ENCODE assay signal across 1 cellular context in the genomic region with DNA sequence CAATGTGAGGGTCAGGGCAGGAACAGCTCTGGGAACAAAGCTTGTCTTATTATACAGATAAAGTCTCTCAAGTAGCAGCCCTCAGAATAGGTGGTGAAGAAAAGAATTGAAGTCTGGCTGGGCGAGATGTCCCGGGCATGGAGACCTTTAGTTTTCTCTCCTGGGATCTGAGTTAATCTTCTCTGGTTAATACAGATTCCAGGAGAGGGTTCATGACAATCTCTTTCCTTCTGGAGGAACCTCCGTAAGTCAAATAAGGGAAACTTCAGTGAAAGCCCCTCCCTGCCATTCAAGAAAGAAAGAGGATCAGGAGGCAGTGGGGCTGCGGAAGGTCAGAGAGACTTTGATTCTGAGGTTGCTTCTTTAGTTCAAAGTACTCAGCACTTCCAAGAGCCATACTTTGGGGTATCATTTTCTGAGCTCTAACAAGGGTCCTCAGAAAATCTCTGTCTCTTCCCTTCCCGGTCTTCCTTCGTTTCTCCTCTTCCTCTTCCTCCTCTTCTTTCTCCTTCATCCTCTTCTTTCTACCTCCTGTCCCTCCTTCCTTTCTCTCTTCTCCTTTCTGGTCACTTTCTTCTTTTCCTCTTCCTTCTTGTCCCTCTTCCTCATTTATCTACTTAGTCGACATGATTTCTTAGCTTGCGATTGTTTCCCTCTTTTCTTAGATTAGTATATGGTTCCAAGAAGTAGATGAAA.
A peak's percentile ranks its signal among the peaks of the same experiment; 100 is the strongest.
TF ChIP-seq lines count a peak whose summit lies in the region.

No MANE protein-coding gene starts in this region.

TF ChIP-seq in K562, 482 proteins besides CTCF, POLR2A, EP300 and RAD21 (continues in another document):
- no peak for TF ChIP-seq FOXJ2 (tag; IDR thresholded peaks at IDR 0.05)
- TF ChIP-seq, protein P1, sequence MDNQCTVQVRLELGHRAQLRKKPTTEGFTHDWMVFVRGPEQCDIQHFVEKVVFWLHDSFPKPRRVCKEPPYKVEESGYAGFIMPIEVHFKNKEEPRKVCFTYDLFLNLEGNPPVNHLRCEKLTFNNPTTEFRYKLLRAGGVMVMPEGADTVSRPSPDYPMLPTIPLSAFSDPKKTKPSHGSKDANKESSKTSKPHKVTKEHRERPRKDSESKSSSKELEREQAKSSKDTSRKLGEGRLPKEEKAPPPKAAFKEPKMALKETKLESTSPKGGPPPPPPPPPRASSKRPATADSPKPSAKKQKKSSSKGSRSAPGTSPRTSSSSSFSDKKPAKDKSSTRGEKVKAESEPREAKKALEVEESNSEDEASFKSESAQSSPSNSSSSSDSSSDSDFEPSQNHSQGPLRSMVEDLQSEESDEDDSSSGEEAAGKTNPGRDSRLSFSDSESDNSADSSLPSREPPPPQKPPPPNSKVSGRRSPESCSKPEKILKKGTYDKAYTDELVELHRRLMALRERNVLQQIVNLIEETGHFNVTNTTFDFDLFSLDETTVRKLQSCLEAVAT (IDR thresholded peaks at IDR 0.05), result peak; percentile 31 to 81; a peak in 1 of 4 replicates
- TF ChIP-seq, protein P2, sequence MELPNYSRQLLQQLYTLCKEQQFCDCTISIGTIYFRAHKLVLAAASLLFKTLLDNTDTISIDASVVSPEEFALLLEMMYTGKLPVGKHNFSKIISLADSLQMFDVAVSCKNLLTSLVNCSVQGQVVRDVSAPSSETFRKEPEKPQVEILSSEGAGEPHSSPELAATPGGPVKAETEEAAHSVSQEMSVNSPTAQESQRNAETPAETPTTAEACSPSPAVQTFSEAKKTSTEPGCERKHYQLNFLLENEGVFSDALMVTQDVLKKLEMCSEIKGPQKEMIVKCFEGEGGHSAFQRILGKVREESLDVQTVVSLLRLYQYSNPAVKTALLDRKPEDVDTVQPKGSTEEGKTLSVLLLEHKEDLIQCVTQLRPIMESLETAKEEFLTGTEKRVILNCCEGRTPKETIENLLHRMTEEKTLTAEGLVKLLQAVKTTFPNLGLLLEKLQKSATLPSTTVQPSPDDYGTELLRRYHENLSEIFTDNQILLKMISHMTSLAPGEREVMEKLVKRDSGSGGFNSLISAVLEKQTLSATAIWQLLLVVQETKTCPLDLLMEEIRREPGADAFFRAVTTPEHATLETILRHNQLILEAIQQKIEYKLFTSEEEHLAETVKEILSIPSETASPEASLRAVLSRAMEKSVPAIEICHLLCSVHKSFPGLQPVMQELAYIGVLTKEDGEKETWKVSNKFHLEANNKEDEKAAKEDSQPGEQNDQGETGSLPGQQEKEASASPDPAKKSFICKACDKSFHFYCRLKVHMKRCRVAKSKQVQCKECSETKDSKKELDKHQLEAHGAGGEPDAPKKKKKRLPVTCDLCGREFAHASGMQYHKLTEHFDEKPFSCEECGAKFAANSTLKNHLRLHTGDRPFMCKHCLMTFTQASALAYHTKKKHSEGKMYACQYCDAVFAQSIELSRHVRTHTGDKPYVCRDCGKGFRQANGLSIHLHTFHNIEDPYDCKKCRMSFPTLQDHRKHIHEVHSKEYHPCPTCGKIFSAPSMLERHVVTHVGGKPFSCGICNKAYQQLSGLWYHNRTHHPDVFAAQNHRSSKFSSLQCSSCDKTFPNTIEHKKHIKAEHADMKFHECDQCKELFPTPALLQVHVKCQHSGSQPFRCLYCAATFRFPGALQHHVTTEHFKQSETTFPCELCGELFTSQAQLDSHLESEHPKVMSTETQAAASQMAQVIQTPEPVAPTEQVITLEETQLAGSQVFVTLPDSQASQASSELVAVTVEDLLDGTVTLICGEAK (IDR thresholded peaks at IDR 0.05), result 0 out of 2 replicates have a peak, but pooled peaks have one; percentile 30
- TF ChIP-seq, protein P2 (CRISPR knock-in tag; IDR thresholded peaks at IDR 0.05), result no peak
- TF ChIP-seq KLF10 (CRISPR knock-in tag; IDR thresholded peaks at IDR 0.05), result no peak
- TF ChIP-seq ILK (tag; IDR thresholded peaks at IDR 0.05; ENCODE audit: borderline replicate concordance, low read depth), result no peak
- no peak for TF ChIP-seq CBX8 (IDR thresholded peaks at IDR 0.05; ENCODE audit: borderline replicate concordance, extremely low read depth, low read depth, low read length, poor library complexity, severe bottlenecking)
- TF ChIP-seq KLF16 (IDR thresholded peaks at IDR 0.05), result no peak
- no peak for TF ChIP-seq MTA3 (IDR thresholded peaks at IDR 0.05; ENCODE audit: borderline replicate concordance)
- TF ChIP-seq SIRT6 (IDR thresholded peaks at IDR 0.05; ENCODE audit: low read depth, low read length), result no peak
- TF ChIP-seq, protein P3, sequence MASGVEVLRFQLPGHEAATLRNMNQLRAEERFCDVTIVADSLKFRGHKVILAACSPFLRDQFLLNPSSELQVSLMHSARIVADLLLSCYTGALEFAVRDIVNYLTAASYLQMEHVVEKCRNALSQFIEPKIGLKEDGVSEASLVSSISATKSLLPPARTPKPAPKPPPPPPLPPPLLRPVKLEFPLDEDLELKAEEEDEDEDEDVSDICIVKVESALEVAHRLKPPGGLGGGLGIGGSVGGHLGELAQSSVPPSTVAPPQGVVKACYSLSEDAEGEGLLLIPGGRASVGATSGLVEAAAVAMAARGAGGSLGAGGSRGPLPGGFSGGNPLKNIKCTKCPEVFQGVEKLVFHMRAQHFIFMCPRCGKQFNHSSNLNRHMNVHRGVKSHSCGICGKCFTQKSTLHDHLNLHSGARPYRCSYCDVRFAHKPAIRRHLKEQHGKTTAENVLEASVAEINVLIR (CRISPR knock-in tag; IDR thresholded peaks at IDR 0.05), result no peak
- TF ChIP-seq, protein P4, sequence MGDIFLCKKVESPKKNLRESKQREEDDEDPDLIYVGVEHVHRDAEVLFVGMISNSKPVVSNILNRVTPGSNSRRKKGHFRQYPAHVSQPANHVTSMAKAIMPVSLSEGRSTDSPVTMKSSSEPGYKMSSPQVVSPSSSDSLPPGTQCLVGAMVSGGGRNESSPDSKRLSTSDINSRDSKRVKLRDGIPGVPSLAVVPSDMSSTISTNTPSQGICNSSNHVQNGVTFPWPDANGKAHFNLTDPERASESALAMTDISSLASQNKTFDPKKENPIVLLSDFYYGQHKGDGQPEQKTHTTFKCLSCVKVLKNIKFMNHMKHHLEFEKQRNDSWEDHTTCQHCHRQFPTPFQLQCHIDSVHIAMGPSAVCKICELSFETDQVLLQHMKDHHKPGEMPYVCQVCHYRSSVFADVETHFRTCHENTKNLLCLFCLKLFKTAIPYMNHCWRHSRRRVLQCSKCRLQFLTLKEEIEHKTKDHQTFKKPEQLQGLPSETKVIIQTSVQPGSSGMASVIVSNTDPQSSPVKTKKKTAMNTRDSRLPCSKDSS (IDR thresholded peaks at IDR 0.05; ENCODE audit: low read depth, partially characterized antibody), result peak; percentile 16
- no peak for TF ChIP-seq ZNF384 (IDR thresholded peaks at IDR 0.05; ENCODE audit: low read depth, low read length)
- TF ChIP-seq, protein P5, sequence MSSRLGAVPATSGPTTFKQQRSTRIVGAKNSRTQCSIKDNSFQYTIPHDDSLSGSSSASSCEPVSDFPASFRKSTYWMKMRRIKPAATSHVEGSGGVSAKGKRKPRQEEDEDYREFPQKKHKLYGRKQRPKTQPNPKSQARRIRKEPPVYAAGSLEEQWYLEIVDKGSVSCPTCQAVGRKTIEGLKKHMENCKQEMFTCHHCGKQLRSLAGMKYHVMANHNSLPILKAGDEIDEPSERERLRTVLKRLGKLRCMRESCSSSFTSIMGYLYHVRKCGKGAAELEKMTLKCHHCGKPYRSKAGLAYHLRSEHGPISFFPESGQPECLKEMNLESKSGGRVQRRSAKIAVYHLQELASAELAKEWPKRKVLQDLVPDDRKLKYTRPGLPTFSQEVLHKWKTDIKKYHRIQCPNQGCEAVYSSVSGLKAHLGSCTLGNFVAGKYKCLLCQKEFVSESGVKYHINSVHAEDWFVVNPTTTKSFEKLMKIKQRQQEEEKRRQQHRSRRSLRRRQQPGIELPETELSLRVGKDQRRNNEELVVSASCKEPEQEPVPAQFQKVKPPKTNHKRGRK (tag; IDR thresholded peaks at IDR 0.05), result peak; percentile 93
- TF ChIP-seq RAD51 (IDR thresholded peaks at IDR 0.05; ENCODE audit: borderline replicate concordance, low read depth), result no peak
- TF ChIP-seq PTBP1 (IDR thresholded peaks at IDR 0.05; ENCODE audit: low read depth, low read length), result no peak
- no peak for TF ChIP-seq NFXL1 (CRISPR knock-in tag; IDR thresholded peaks at IDR 0.05)
- TF ChIP-seq ELF1 (tag; IDR thresholded peaks at IDR 0.05), result 0 out of 2 replicates have a peak, but pooled peaks have one; percentile 37
- TF ChIP-seq CREBBP (IDR thresholded peaks at IDR 0.05; ENCODE audit: low read depth, low read length), result no peak
- TF ChIP-seq ZNF134 (CRISPR knock-in tag; conservative IDR thresholded peaks at IDR 0.05), result no peak
- peak; percentile 64 for TF ChIP-seq NCOA4 (IDR thresholded peaks at IDR 0.05; ENCODE audit: partially characterized antibody)
- no peak for TF ChIP-seq TRIM24 (IDR thresholded peaks at IDR 0.05)
- TF ChIP-seq, protein P6, sequence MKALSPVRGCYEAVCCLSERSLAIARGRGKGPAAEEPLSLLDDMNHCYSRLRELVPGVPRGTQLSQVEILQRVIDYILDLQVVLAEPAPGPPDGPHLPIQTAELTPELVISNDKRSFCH (CRISPR knock-in tag; IDR thresholded peaks at IDR 0.05), result no peak
- TF ChIP-seq, protein P6 (tag; IDR thresholded peaks at IDR 0.05), result no peak
- no peak for TF ChIP-seq HOXB6 (CRISPR knock-in tag; IDR thresholded peaks at IDR 0.05; ENCODE audit: borderline replicate concordance)
- peak in 1 of 2 experiments; percentile 60; a peak in 1 of 4 replicates for TF ChIP-seq HDAC1 (IDR thresholded peaks at IDR 0.05)
- TF ChIP-seq RHOXF2B (CRISPR knock-in tag; conservative IDR thresholded peaks at IDR 0.05), result no peak
- TF ChIP-seq, protein P7, sequence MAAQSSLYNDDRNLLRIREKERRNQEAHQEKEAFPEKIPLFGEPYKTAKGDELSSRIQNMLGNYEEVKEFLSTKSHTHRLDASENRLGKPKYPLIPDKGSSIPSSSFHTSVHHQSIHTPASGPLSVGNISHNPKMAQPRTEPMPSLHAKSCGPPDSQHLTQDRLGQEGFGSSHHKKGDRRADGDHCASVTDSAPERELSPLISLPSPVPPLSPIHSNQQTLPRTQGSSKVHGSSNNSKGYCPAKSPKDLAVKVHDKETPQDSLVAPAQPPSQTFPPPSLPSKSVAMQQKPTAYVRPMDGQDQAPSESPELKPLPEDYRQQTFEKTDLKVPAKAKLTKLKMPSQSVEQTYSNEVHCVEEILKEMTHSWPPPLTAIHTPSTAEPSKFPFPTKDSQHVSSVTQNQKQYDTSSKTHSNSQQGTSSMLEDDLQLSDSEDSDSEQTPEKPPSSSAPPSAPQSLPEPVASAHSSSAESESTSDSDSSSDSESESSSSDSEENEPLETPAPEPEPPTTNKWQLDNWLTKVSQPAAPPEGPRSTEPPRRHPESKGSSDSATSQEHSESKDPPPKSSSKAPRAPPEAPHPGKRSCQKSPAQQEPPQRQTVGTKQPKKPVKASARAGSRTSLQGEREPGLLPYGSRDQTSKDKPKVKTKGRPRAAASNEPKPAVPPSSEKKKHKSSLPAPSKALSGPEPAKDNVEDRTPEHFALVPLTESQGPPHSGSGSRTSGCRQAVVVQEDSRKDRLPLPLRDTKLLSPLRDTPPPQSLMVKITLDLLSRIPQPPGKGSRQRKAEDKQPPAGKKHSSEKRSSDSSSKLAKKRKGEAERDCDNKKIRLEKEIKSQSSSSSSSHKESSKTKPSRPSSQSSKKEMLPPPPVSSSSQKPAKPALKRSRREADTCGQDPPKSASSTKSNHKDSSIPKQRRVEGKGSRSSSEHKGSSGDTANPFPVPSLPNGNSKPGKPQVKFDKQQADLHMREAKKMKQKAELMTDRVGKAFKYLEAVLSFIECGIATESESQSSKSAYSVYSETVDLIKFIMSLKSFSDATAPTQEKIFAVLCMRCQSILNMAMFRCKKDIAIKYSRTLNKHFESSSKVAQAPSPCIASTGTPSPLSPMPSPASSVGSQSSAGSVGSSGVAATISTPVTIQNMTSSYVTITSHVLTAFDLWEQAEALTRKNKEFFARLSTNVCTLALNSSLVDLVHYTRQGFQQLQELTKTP (IDR thresholded peaks at IDR 0.05; ENCODE audit: low read depth in 1 of 2, partially characterized antibody in 2 of 2), result peak in 1 of 2 experiments; percentile 33
- TF ChIP-seq, protein P8, sequence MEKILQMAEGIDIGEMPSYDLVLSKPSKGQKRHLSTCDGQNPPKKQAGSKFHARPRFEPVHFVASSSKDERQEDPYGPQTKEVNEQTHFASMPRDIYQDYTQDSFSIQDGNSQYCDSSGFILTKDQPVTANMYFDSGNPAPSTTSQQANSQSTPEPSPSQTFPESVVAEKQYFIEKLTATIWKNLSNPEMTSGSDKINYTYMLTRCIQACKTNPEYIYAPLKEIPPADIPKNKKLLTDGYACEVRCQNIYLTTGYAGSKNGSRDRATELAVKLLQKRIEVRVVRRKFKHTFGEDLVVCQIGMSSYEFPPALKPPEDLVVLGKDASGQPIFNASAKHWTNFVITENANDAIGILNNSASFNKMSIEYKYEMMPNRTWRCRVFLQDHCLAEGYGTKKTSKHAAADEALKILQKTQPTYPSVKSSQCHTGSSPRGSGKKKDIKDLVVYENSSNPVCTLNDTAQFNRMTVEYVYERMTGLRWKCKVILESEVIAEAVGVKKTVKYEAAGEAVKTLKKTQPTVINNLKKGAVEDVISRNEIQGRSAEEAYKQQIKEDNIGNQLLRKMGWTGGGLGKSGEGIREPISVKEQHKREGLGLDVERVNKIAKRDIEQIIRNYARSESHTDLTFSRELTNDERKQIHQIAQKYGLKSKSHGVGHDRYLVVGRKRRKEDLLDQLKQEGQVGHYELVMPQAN (IDR thresholded peaks at IDR 0.05; ENCODE audit: borderline replicate concordance), result peak; percentile 62; the same call in 1 of the 2 replicates
- no peak for TF ChIP-seq ZFX (CRISPR knock-in tag; IDR thresholded peaks at IDR 0.05)
- TF ChIP-seq RBM15 (IDR thresholded peaks at IDR 0.05; ENCODE audit: insufficient read depth, low read length), result no peak
- TF ChIP-seq ZNF408 (CRISPR knock-in tag; IDR thresholded peaks at IDR 0.05; ENCODE audit: low read depth), result no peak
- TF ChIP-seq RBM34 (IDR thresholded peaks at IDR 0.05; ENCODE audit: borderline replicate concordance, insufficient read depth, low read length), result no peak
- 0 out of 2 replicates have a peak, but pooled peaks have one; percentile 15 for TF ChIP-seq ARID1B (IDR thresholded peaks at IDR 0.05)
